24 cellular contexts compared by ENCODE assay signal in genomic region chr5:4659836-4660235, GRCh38.
"Had no signal": no experiment of that assay in that cellular context is flagged by ENCODE, and none has a peak within 500 bp of the region (broad histone marks: within the 10 kb centered on the region; RNA-seq: fewer than 3 reads in every experiment).

No MANE protein-coding gene starts in this region.

- ATAC-seq: activated T-cell treated with anti-CD3 and anti-CD28 coated beads, Interleukin-2, amount 50 U/mL, for 72 hours had no signal

- H3K27ac ChIP-seq: adrenal gland, breast epithelium, VCaP had no signal

- H3K9me3 ChIP-seq: adrenal gland, breast epithelium had no signal

- H3K27me3 ChIP-seq: adrenal gland, breast epithelium, MG63 had no signal

- DNase-seq: activated CD4-positive, alpha-beta memory T cell treated with anti-CD3 and anti-CD28 coated beads for 36 hours; activated CD4-positive, alpha-beta T cell treated with anti-CD3 and anti-CD28 coated beads, Interleukin-2, amount 10 ng/mL, durations not matched to agents 7 days and 5 days; activated CD4-positive, CD25-positive, alpha-beta regulatory T cell; activated CD8-positive, alpha-beta memory T cell treated with anti-CD3 and anti-CD28 coated beads for 24 hours; activated naive CD4-positive, alpha-beta T cell treated with anti-CD3 and anti-CD28 coated beads, Interleukin-2, amount 50 U/mL, for 16 hours; activated naive CD8-positive, alpha-beta T cell treated with anti-CD3 and anti-CD28 coated beads, Interleukin-2, amount 10 ng/mL, durations not matched to agents 7 days and 5 days; activated T-cell treated with anti-CD3 and anti-CD28 coated beads for 4 hours; activated T-cell treated with anti-CD3 and anti-CD28 coated beads, Interleukin-2, amount 50 U/mL, for 72 hours; adrenal gland; aorta; caudate nucleus; IMR-90; KG1; MG63; NCI-H1105 treated with DMSO at 0.1 percent for 48 hours; NCI-H146; NCI-H187 treated with DMSO at 0.1 percent for 48 hours; NCI-H2081 treated with DMSO at 0.1 percent for 48 hours; NCI-H446; NCI-H524; SIG-M5; SW 1271 had no signal

- H3K36me3 ChIP-seq: adrenal gland, breast epithelium, MG63 had no signal

- H3K4me3 ChIP-seq: adrenal gland, breast epithelium, MG63 had no signal

- H3K4me1 ChIP-seq: adrenal gland, breast epithelium had no signal
